Comparison of ENCODE assay signal across 7 cellular contexts in the genomic region with DNA sequence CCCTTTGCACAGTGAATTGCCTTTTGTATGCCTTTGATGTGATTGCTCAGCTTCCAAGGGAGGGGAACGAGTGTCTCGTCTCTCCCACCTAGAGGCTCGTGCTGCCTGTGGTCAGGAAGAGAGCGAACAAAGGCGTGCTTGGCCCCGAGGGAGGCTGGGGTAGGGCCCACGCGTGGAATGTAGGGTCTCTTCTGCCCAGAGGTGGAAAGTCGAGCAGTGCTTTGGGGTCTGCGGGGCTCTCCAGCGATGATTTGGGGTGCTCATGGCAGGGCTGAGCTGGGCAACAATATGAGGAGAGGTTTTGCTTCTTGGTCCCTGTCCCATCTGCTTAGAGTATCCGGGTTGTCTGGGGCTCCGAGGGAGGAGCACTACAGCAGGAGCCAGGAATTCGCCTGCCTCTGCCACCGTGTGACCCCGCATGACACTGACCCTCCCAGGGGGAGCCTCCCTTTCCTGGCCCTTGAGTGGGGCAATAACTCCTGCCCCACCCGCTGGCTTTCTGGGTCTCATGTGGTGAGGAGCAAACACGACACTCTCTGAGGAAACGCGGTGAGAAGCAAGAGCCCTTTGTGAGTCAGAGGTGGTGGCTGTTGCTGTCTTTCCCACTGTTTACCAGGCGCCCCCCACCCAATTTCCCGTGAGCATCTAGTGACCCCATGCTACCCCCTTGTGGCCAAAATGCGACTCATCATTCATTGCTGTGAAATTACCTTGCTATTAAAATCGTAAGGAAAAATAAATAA. TPM values are rescaled to one million over a fixed set of nuclear protein-coding genes. Genes with fewer than 3 reads are reported as not detected.
DNase-seq lines count a peak whose midpoint lies in the region; ATAC-seq and TF ChIP-seq lines count a peak whose summit lies in the region.

No MANE protein-coding gene starts in this region.

- H3K27ac ChIP-seq in GM23338 (ENCODE audit: low read depth) (no peak overlapping the region), esophagus (ENCODE audit: low read depth in 2 of 2, low read length in 1 of 2) (peak overlapping the region; percentile 66 to 73)
- H3K27ac ChIP-seq in naive thymus-derived CD4-positive, alpha-beta T cell (ENCODE audit: low read depth, low read length): peak overlapping the region; percentile 80

- TF ChIP-seq CTCF in GM23338 (conservative IDR thresholded peaks at IDR 0.05; ENCODE audit: low read depth in 2 of 2): peak; percentile 80 to 84

- H3K4me1 Mint-ChIP-seq in GM23338: peaks cover 26% of the 10 kb centered on the region
- H3K4me1 Mint-ChIP-seq in naive thymus-derived CD4-positive, alpha-beta T cell: peaks cover 34 to 86% (median 59%) of the 10 kb centered on the region in 7 donors

- H4K20me1 ChIP-seq in GM23338 (replicated peaks; ENCODE audit: insufficient read depth): no peaks in the 10 kb centered on the region

- H3K4me3 Mint-ChIP-seq in GM23338: peak overlapping the region; percentile 55
- H3K4me3 Mint-ChIP-seq in naive thymus-derived CD4-positive, alpha-beta T cell: peak overlapping the region; percentile 60 to 84 (median 73)

- peak overlapping the region; percentile 37 for H3K4me2 ChIP-seq in GM23338

- peak; percentile 91 for DNase-seq in GM23338 (ENCODE audit: low spot score)
- DNase-seq in NCI-H510A treated with DMSO at 0.1 percent for 48 hours (lab: John Stamatoyannopoulos, UW): peak; percentile 81
- DNase-seq in activated T-cell treated with anti-CD3 and anti-CD28 coated beads for 24 hours (ENCODE audit: low read depth): peak; percentile 42
- peak; percentile 43 to 86 (median 80) for DNase-seq in naive thymus-derived CD4-positive, alpha-beta T cell
- peak; percentile 64 for DNase-seq in stimulated activated naive CD4-positive, alpha-beta T cell treated with Interleukin-2 at 50 U/mL for 16 hours (lab: John Stamatoyannopoulos, UW)

- H3K9me3 Mint-ChIP-seq in GM23338: no peaks in the 10 kb centered on the region
- no peaks in the 10 kb centered on the region for H3K9me3 Mint-ChIP-seq in naive thymus-derived CD4-positive, alpha-beta T cell

- H3K4me1 ChIP-seq in GM23338 (ENCODE audit: insufficient read depth) (peaks cover 17% of the 10 kb centered on the region), esophagus (ENCODE audit: control insufficient read depth in 2 of 2, insufficient read depth in 2 of 2, low read length in 1 of 2) (peaks cover 2 to 3% of the 10 kb centered on the region in 2 donors)
- peaks cover 44 to 69% of the 10 kb centered on the region in 2 donors for H3K4me1 ChIP-seq in naive thymus-derived CD4-positive, alpha-beta T cell (ENCODE audit: control insufficient read depth in 2 of 2, insufficient read depth in 2 of 2, low read length in 2 of 2)

- no peaks in the 10 kb centered on the region for H3K9me3 ChIP-seq in esophagus (ENCODE audit: control insufficient read depth in 2 of 2, insufficient read depth in 1 of 2, low read depth in 1 of 2, low read length in 1 of 2)
- H3K9me3 ChIP-seq in naive thymus-derived CD4-positive, alpha-beta T cell (ENCODE audit: control insufficient read depth in 2 of 3, low read length in 3 of 3): no peaks in the 10 kb centered on the region

- 29 to 30% methylated on average over 24 of the region's 24 CpGs for WGBS in esophagus, 2 donors

- peaks cover 5% of the 10 kb centered on the region; the same call in 1 of the 2 replicates for H3K9me2 ChIP-seq in GM23338 (ENCODE audit: insufficient read depth)

- intact Hi-C loops in naive thymus-derived CD4-positive, alpha-beta T cell (cut with micrococcal nuclease): loop anchor here (1.0 to 10.0 kb wide), 12 partner anchors 17 to 980 kb away; a partner anchor contains a TSS

- POLR2A ChIA-PET in naive thymus-derived CD4-positive, alpha-beta T cell (lab: Charles Lee): interaction anchor here (1.1 to 6.5 kb wide), 8 partner anchors 9 to 647 kb away, joined by 3 to 49 read pairs (median 11); a partner anchor contains a TSS

- H2AFZ ChIP-seq in GM23338: peak overlapping the region; percentile 100

- no peaks in the 10 kb centered on the region for H3F3A ChIP-seq in GM23338 (replicated peaks; ENCODE audit: low read depth)

- H3K4me3 ChIP-seq in GM23338: peak overlapping the region; percentile 11; the same call in 1 of the 2 replicates
- no peak overlapping the region for H3K4me3 ChIP-seq in esophagus (ENCODE audit: low read depth in 1 of 2, low read length in 2 of 2)
- H3K4me3 ChIP-seq in naive thymus-derived CD4-positive, alpha-beta T cell (ENCODE audit: low read length): peak overlapping the region; percentile 35

- H3K79me2 ChIP-seq in GM23338 (replicated peaks; ENCODE audit: insufficient read depth): no peaks in the 10 kb centered on the region

- CTCF ChIA-PET in naive thymus-derived CD4-positive, alpha-beta T cell (lab: Charles Lee): interaction anchor here (0.6 to 1.6 kb wide), 8 partner anchors 13 to 1086 kb away, joined by 3 to 9 read pairs (median 4); no protein-coding TSS in a partner anchor

- H3K27me3 ChIP-seq in GM23338 (ENCODE audit: insufficient read depth): no peaks in the 10 kb centered on the region
- H3K27me3 ChIP-seq in esophagus (ENCODE audit: control insufficient read depth in 1 of 2, insufficient read depth in 2 of 2, low read length in 2 of 2): no peaks in the 10 kb centered on the region
- H3K27me3 ChIP-seq in naive thymus-derived CD4-positive, alpha-beta T cell (ENCODE audit: control insufficient read depth in 2 of 2, insufficient read depth in 2 of 2, low read length in 2 of 2): no peaks in the 10 kb centered on the region

- no peaks in the 10 kb centered on the region for H3K36me3 Mint-ChIP-seq in GM23338 (ENCODE audit: low read depth)
- peaks cover 0 to 7% (median 0%) of the 10 kb centered on the region in 5 donors for H3K36me3 Mint-ChIP-seq in naive thymus-derived CD4-positive, alpha-beta T cell

- ATAC-seq in GM23338 (peak; percentile 71), HG02852 (IDR thresholded peaks at IDR 0.05; ENCODE audit: unreplicated experiment) (no peak)
- ATAC-seq in naive thymus-derived CD4-positive, alpha-beta T cell: peak; percentile 78

- H3K27me3 Mint-ChIP-seq in GM23338 (ENCODE audit: insufficient read depth, low read depth, poor library complexity): peaks cover 17% of the 10 kb centered on the region
- no peaks in the 10 kb centered on the region for H3K27me3 Mint-ChIP-seq in naive thymus-derived CD4-positive, alpha-beta T cell

- H3K27ac Mint-ChIP-seq in GM23338: peak overlapping the region; percentile 22
- H3K27ac Mint-ChIP-seq in naive thymus-derived CD4-positive, alpha-beta T cell: peak overlapping the region; percentile 93 to 99 (median 97)

- no peaks in the 10 kb centered on the region for H3K36me3 ChIP-seq in GM23338 (ENCODE audit: insufficient read depth)
- peaks cover 0 to 1% of the 10 kb centered on the region in 2 donors for H3K36me3 ChIP-seq in esophagus (ENCODE audit: control insufficient read depth in 2 of 2, insufficient read depth in 2 of 2, low read length in 1 of 2)
- no peaks in the 10 kb centered on the region for H3K36me3 ChIP-seq in naive thymus-derived CD4-positive, alpha-beta T cell (ENCODE audit: control insufficient read depth in 2 of 3, insufficient read depth in 3 of 3, low read length in 3 of 3)

TF ChIP-seq in GM23338, 12 proteins besides CTCF, POLR2A, EP300 and RAD21 (continues in another document):
- no peak for TF ChIP-seq STAT1 (IDR thresholded peaks at IDR 0.05; ENCODE audit: unreplicated experiment)

RNA-seq across cellular contexts. Expression of a gene that starts 29.6 kb away (rescaled TPM):
- 86.9 and 134 TPM in 2 replicates for total RNA-seq in GM23338 (2014; rRNA removed; shearing (Covaris generic))
- 96.2 and 108 TPM in 2 replicates for polyA plus RNA-seq in GM23338 (2016; fragmentation: Nextera tagmentation; extraction: Ambion mirVana)
- polyA plus RNA-seq in esophagus: 10 to 100 TPM; 62.5 to 73.1 TPM
- total RNA-seq in naive thymus-derived CD4-positive, alpha-beta T cell: 1,000 to 10,000 TPM in 2 of 5 experiments, 100 to 1,000 TPM in 3; 230 to 1,170 (median 374) TPM
- 10 to 100 TPM; 65.4 to 68.3 TPM for polyA plus RNA-seq in naive thymus-derived CD4-positive, alpha-beta T cell

Comparison
In these comparisons a context has a peak if more than half of its experiments do, and no peak if none do; other contexts are left out.
1. H3K4me3 ChIP-seq: peak in GM23338 (single experiment) and naive thymus-derived CD4-positive, alpha-beta T cell (single experiment); none in esophagus (0 of 2).
2. Peak in every context shown above with its lines, with median percentiles within 50 percentile points of each other: DNase-seq.